Comparison of ENCODE assay signal across 1 cellular context in the genomic region with DNA sequence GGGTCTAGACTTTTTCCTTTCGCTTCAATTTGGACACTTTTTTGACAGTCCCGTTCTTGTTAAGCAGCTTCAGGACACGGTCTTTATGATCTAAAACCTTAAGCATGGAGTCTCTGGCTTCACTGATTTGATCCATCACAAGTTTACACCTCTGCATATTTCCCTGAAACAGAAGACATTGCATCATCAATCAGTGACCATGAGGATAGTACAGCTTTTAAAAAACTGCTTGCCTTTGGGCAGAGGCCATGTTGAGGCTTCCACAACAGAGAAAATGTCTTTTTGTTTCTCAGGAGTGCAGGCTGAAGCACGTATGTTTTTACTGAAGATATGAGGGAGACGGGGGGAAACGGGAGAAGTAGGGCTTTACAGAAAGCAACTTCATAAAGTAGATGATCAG.
TF ChIP-seq lines count a peak whose summit lies in the region.

No MANE protein-coding gene starts in this region.

TF ChIP-seq in K562, 482 proteins besides CTCF, POLR2A, EP300 and RAD21 (continued from another document and continues in another):
- TF ChIP-seq CC2D1A (IDR thresholded peaks at IDR 0.05) (no peak), ZNF3 (CRISPR knock-in tag; IDR thresholded peaks at IDR 0.05) (no peak), MECOM (CRISPR knock-in tag; IDR thresholded peaks at IDR 0.05) (0 out of 2 replicates have a peak, but pooled peaks have one; percentile 27), U2AF1 (optimal IDR thresholded peaks at IDR 0.05; ENCODE audit: low read depth, low read length) (no peak), ZNF436 (CRISPR knock-in tag; IDR thresholded peaks at IDR 0.05) (no peak), NFE2 (IDR thresholded peaks at IDR 0.05; ENCODE audit: low read depth) (no peak), TAF9B (IDR thresholded peaks at IDR 0.05; ENCODE audit: partially characterized antibody) (no peak), PML (IDR thresholded peaks at IDR 0.05; ENCODE audit: low read length) (no peak), ZNF174 (CRISPR knock-in tag; IDR thresholded peaks at IDR 0.05) (no peak), PTTG1 (tag; IDR thresholded peaks at IDR 0.05; ENCODE audit: low read depth) (no peak), POLR2B (IDR thresholded peaks at IDR 0.05; ENCODE audit: low read depth, partially characterized antibody) (no peak), CEBPG (CRISPR knock-in tag; IDR thresholded peaks at IDR 0.05) (peak; percentile 86), CEBPG (tag; conservative IDR thresholded peaks at IDR 0.05 in 1 of 2, IDR thresholded peaks at IDR 0.05 in 1 of 2) (peak; percentile 56 to 97; a peak in 3 of 4 replicates), TRIM24 (IDR thresholded peaks at IDR 0.05) (peak in 1 of 2 experiments; percentile 38; a peak in 2 of 4 replicates), ZNF431 (CRISPR knock-in tag; IDR thresholded peaks at IDR 0.05) (no peak), JUND (IDR thresholded peaks at IDR 0.05; ENCODE audit: borderline replicate concordance, low read depth, low read length) (peak; percentile 51; the same call in 1 of the 2 replicates), JUND (tag; IDR thresholded peaks at IDR 0.05; ENCODE audit: borderline replicate concordance, low read depth, low read length) (peak; percentile 31; the same call in 1 of the 3 replicates), PCBP1 (IDR thresholded peaks at IDR 0.05; ENCODE audit: low read depth, low read length, poor library complexity, severe bottlenecking) (no peak), ZHX1 (conservative IDR thresholded peaks at IDR 0.05; ENCODE audit: low read length) (no peak), KHSRP (IDR thresholded peaks at IDR 0.05) (no peak), HDAC1 (IDR thresholded peaks at IDR 0.05) (no peak), KDM4B (IDR thresholded peaks at IDR 0.05; ENCODE audit: borderline replicate concordance in 2 of 2, low read depth in 1 of 2) (no peak), ZNF197 (CRISPR knock-in tag; IDR thresholded peaks at IDR 0.05; ENCODE audit: low read depth) (peak; percentile 47; the same call in 1 of the 2 replicates), SMAD4 (CRISPR knock-in tag; conservative IDR thresholded peaks at IDR 0.05) (peak; percentile 81), HNRNPK (IDR thresholded peaks at IDR 0.05; ENCODE audit: low read depth, low read length, poor library complexity, severe bottlenecking) (no peak), ARID3A (IDR thresholded peaks at IDR 0.05; ENCODE audit: borderline replicate concordance, low read depth, low read length) (no peak), NR2C2 (CRISPR knock-in tag; IDR thresholded peaks at IDR 0.05) (no peak), NR2C2 (tag; IDR thresholded peaks at IDR 0.05) (no peak), DMBX1 (CRISPR knock-in tag; IDR thresholded peaks at IDR 0.05; ENCODE audit: borderline replicate concordance) (peak; percentile 89; the same call in 1 of the 2 replicates), RNF2 (IDR thresholded peaks at IDR 0.05) (no peak), ZNF589 (CRISPR knock-in tag; IDR thresholded peaks at IDR 0.05; ENCODE audit: low read depth) (peak; percentile 78; the same call in 1 of the 2 replicates), ATF4 (CRISPR knock-in tag; IDR thresholded peaks at IDR 0.05) (peak; percentile 74; the same call in 1 of the 2 replicates), COPS2 (conservative IDR thresholded peaks at IDR 0.05) (no peak), MTA2 (IDR thresholded peaks at IDR 0.05; ENCODE audit: low read depth) (no peak), CTCFL (IDR thresholded peaks at IDR 0.05; ENCODE audit: borderline replicate concordance, insufficient read depth, low read depth, low read length, poor library complexity, severe bottlenecking) (no peak), TEAD2 (tag; IDR thresholded peaks at IDR 0.05) (no peak), ZNF217 (CRISPR knock-in tag; IDR thresholded peaks at IDR 0.05) (no peak), MBD2 (IDR thresholded peaks at IDR 0.05; ENCODE audit: borderline replicate concordance, low read depth) (no peak), SMAD3 (CRISPR knock-in tag; conservative IDR thresholded peaks at IDR 0.05) (0 out of 2 replicates have a peak, but pooled peaks have one; percentile 56), MYNN (IDR thresholded peaks at IDR 0.05) (no peak), MYNN (CRISPR knock-in tag; IDR thresholded peaks at IDR 0.05) (no peak), DNMT1 (IDR thresholded peaks at IDR 0.05) (no peak), L3MBTL2 (IDR thresholded peaks at IDR 0.05) (peak; percentile 87), HSF4 (CRISPR knock-in tag; IDR thresholded peaks at IDR 0.05; ENCODE audit: borderline replicate concordance) (no peak), ZBTB26 (CRISPR knock-in tag; IDR thresholded peaks at IDR 0.05) (no peak)
- TF ChIP-seq, protein P1, sequence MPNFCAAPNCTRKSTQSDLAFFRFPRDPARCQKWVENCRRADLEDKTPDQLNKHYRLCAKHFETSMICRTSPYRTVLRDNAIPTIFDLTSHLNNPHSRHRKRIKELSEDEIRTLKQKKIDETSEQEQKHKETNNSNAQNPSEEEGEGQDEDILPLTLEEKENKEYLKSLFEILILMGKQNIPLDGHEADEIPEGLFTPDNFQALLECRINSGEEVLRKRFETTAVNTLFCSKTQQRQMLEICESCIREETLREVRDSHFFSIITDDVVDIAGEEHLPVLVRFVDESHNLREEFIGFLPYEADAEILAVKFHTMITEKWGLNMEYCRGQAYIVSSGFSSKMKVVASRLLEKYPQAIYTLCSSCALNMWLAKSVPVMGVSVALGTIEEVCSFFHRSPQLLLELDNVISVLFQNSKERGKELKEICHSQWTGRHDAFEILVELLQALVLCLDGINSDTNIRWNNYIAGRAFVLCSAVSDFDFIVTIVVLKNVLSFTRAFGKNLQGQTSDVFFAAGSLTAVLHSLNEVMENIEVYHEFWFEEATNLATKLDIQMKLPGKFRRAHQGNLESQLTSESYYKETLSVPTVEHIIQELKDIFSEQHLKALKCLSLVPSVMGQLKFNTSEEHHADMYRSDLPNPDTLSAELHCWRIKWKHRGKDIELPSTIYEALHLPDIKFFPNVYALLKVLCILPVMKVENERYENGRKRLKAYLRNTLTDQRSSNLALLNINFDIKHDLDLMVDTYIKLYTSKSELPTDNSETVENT (CRISPR knock-in tag; IDR thresholded peaks at IDR 0.05), result no peak
- TF ChIP-seq, protein P2, sequence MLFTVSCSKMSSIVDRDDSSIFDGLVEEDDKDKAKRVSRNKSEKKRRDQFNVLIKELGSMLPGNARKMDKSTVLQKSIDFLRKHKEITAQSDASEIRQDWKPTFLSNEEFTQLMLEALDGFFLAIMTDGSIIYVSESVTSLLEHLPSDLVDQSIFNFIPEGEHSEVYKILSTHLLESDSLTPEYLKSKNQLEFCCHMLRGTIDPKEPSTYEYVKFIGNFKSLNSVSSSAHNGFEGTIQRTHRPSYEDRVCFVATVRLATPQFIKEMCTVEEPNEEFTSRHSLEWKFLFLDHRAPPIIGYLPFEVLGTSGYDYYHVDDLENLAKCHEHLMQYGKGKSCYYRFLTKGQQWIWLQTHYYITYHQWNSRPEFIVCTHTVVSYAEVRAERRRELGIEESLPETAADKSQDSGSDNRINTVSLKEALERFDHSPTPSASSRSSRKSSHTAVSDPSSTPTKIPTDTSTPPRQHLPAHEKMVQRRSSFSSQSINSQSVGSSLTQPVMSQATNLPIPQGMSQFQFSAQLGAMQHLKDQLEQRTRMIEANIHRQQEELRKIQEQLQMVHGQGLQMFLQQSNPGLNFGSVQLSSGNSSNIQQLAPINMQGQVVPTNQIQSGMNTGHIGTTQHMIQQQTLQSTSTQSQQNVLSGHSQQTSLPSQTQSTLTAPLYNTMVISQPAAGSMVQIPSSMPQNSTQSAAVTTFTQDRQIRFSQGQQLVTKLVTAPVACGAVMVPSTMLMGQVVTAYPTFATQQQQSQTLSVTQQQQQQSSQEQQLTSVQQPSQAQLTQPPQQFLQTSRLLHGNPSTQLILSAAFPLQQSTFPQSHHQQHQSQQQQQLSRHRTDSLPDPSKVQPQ (CRISPR knock-in tag; IDR thresholded peaks at IDR 0.05; ENCODE audit: borderline replicate concordance), result no peak
- TF ChIP-seq, protein P3, sequence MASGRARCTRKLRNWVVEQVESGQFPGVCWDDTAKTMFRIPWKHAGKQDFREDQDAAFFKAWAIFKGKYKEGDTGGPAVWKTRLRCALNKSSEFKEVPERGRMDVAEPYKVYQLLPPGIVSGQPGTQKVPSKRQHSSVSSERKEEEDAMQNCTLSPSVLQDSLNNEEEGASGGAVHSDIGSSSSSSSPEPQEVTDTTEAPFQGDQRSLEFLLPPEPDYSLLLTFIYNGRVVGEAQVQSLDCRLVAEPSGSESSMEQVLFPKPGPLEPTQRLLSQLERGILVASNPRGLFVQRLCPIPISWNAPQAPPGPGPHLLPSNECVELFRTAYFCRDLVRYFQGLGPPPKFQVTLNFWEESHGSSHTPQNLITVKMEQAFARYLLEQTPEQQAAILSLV (tag; IDR thresholded peaks at IDR 0.05), result peak; percentile 67
- TF ChIP-seq, protein P4, sequence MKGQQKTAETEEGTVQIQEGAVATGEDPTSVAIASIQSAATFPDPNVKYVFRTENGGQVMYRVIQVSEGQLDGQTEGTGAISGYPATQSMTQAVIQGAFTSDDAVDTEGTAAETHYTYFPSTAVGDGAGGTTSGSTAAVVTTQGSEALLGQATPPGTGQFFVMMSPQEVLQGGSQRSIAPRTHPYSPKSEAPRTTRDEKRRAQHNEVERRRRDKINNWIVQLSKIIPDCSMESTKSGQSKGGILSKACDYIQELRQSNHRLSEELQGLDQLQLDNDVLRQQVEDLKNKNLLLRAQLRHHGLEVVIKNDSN (CRISPR knock-in tag; IDR thresholded peaks at IDR 0.05), result no peak
- TF ChIP-seq, protein P5, sequence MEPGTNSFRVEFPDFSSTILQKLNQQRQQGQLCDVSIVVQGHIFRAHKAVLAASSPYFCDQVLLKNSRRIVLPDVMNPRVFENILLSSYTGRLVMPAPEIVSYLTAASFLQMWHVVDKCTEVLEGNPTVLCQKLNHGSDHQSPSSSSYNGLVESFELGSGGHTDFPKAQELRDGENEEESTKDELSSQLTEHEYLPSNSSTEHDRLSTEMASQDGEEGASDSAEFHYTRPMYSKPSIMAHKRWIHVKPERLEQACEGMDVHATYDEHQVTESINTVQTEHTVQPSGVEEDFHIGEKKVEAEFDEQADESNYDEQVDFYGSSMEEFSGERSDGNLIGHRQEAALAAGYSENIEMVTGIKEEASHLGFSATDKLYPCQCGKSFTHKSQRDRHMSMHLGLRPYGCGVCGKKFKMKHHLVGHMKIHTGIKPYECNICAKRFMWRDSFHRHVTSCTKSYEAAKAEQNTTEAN (CRISPR knock-in tag; IDR thresholded peaks at IDR 0.05), result no peak
